ENCODE assay signal across 9 cellular contexts in genomic region chr11:62666259-62666926, GRCh38. TPM values are rescaled to one million over a fixed set of nuclear protein-coding genes. Genes with fewer than 3 reads are reported as not detected.
DNase-seq lines count a peak whose midpoint lies in the region; ATAC-seq, FAIRE-seq and TF ChIP-seq lines count a peak whose summit lies in the region.
"Had no signal": no experiment of that assay in that cellular context is flagged by ENCODE, and none has a peak within 500 bp of the region (broad histone marks: within the 10 kb centered on the region; RNA-seq: fewer than 3 reads in every experiment).

No MANE protein-coding gene starts in this region.

- CTCF ChIA-PET in activated naive CD4-positive, alpha-beta T cell treated with anti-CD3 and anti-CD28 coated beads for 36 hours (lab: Charles Lee), result interaction anchor here (0.9 to 2.4 kb wide), 3 partner anchors 12 to 55 kb away, joined by 3 to 8 read pairs (median 4); no protein-coding TSS in a partner anchor
- CTCF ChIA-PET in HepG2 (lab: Yijun Ruan, JAX; ENCODE audit: low intra/inter-chr PET ratio, low total read pairs), result no interaction called here

- in situ Hi-C loops in HepG2 (cut with HindIII; ENCODE audit: extremely low pct_ligation_motif_present, low pct_unique_long_range_greater_than_20kb), result no loop called here

- BruUV-seq in HepG2 (replicated peaks; lab: Mats Ljungman, UMichigan), result no TSS peak

- no peaks in the 10 kb centered on the region for H3K9me3 ChIP-seq in HepG2 (ENCODE audit: low read length)
- no peaks in the 10 kb centered on the region for H3K9me3 ChIP-seq in tibial nerve

- H3K27ac Mint-ChIP-seq in activated naive CD4-positive, alpha-beta T cell treated with anti-CD3 and anti-CD28 coated beads for 36 hours, result peak overlapping the region; percentile 88

- TF ChIP-seq POLR2A in HepG2 (IDR thresholded peaks at IDR 0.05; ENCODE audit: insufficient read depth in 1 of 2, low read depth in 2 of 2, low read length in 2 of 2) (peak; percentile 52 to 56; a peak in 3 of 4 replicates), tibial nerve (IDR thresholded peaks at IDR 0.05) (no peak)

- H3K27me3 ChIP-seq in HepG2 (ENCODE audit: control insufficient read depth in 1 of 2, insufficient read depth in 2 of 2, low read length in 2 of 2) (no peaks in the 10 kb centered on the region; a peak in 1 of 5 replicates), tibial nerve (no peaks in the 10 kb centered on the region)

- peak overlapping the region; percentile 98 for H3K4me3 Mint-ChIP-seq in activated naive CD4-positive, alpha-beta T cell treated with anti-CD3 and anti-CD28 coated beads for 36 hours

- peak overlapping the region; percentile 91 for H3K9ac ChIP-seq in HepG2 (ENCODE audit: insufficient read depth, low read depth, low read length)

- no peak overlapping the region for H2AFZ ChIP-seq in HepG2 (ENCODE audit: low read length)

- FAIRE-seq in HepG2 (lab: Jason Lieb, UNC), result no peak
- FAIRE-seq: G401.6 had no signal

- no peak for TF ChIP-seq EP300 in HepG2 (IDR thresholded peaks at IDR 0.05; ENCODE audit: low read depth in 2 of 2, low read length in 2 of 2)
- TF ChIP-seq EP300 in HepG2 (CRISPR knock-in tag; IDR thresholded peaks at IDR 0.05; ENCODE audit: borderline replicate concordance), result no peak
- TF ChIP-seq EP300 in tibial nerve (IDR thresholded peaks at IDR 0.05), result no peak

- no peak for DNase-seq in activated naive CD4-positive, alpha-beta T cell treated with anti-CD3 and anti-CD28 coated beads for 36 hours
- DNase-seq in activated naive CD4-positive, alpha-beta T cell treated with anti-CD3 and anti-CD28 coated beads, Interleukin-2, amount 50 U/mL, for 16 hours, result no peak
- DNase-seq in HepG2 (ENCODE audit: low spot score), result no peak
- no peak for DNase-seq in tibial nerve (ENCODE audit: low spot score in 2 of 2)
- no peak for DNase-seq in kidney glomerular epithelial cell (lab: John Stamatoyannopoulos, UW)
- DNase-seq in SK-N-DZ (ENCODE audit: low spot score), result no peak
- no peak for DNase-seq in GOT3 (lab: John Stamatoyannopoulos, UW)

- H3K4me1 Mint-ChIP-seq in activated naive CD4-positive, alpha-beta T cell treated with anti-CD3 and anti-CD28 coated beads for 36 hours (ENCODE audit: low read depth), result peaks cover 49% of the 10 kb centered on the region

- 36 to 58% (median 57%) methylated on average over 16 of the region's 16 CpGs for WGBS in adipose tissue, 3 donors
- 28% methylated on average over 4 of the region's 16 CpGs for whole genome bisulfite sequencing in HepG2 (ENCODE audit: low lambda C conversion rate)
- WGBS in tibial nerve, 2 donors, result 56 to 64% methylated on average over 16 of the region's 16 CpGs

- POLR2A ChIA-PET in HepG2 (lab: Yijun Ruan, JAX), result interaction anchor here (0.8 to 6.6 kb wide), 23 partner anchors 9 to 175 kb away, joined by 3 to 186 read pairs (median 24); partner anchors contain the start of genes B3GAT3, EEF1G, GANAB and HNRNPUL2

- no peaks in the 10 kb centered on the region for H3K27me3 Mint-ChIP-seq in activated naive CD4-positive, alpha-beta T cell treated with anti-CD3 and anti-CD28 coated beads for 36 hours (ENCODE audit: low read depth)

- no peak for TF ChIP-seq RAD21 in HepG2 (CRISPR knock-in tag; IDR thresholded peaks at IDR 0.05)

- no peaks in the 10 kb centered on the region for H3K9me3 Mint-ChIP-seq in activated naive CD4-positive, alpha-beta T cell treated with anti-CD3 and anti-CD28 coated beads for 36 hours

- H3K4me1 ChIP-seq in HepG2 (ENCODE audit: insufficient read depth, low read length), result peaks cover 57% of the 10 kb centered on the region
- peaks cover 0 to 56% (median 32%) of the 10 kb centered on the region in 4 donors for H3K4me1 ChIP-seq in tibial nerve

- H3K36me3 ChIP-seq in HepG2 (replicated peaks in 1 of 2; ENCODE audit: control insufficient read depth in 1 of 2, insufficient read depth in 2 of 2, low read length in 2 of 2) (peaks cover 0 to 15% of the 10 kb centered on the region in 2 experiments; a peak in 2 of 5 replicates), tibial nerve (peaks cover 0 to 36% (median 0%) of the 10 kb centered on the region in 3 donors)

- H3K79me2 ChIP-seq in HepG2 (ENCODE audit: insufficient read depth, low read length), result peaks cover 42% of the 10 kb centered on the region

- H3K4me2 ChIP-seq in HepG2 (ENCODE audit: low read depth, low read length), result peak overlapping the region; percentile 85

- intact Hi-C loops in activated naive CD4-positive, alpha-beta T cell treated with anti-CD3 and anti-CD28 coated beads for 36 hours (cut with micrococcal nuclease), result no loop called here
- intact Hi-C loops in HepG2 (cut with micrococcal nuclease; ENCODE audit: unreplicated experiment), result no loop called here

- TF ChIP-seq CTCF in HepG2 (CRISPR knock-in tag; IDR thresholded peaks at IDR 0.05) (no peak), tibial nerve (IDR thresholded peaks at IDR 0.05) (no peak)

- peaks cover 42% of the 10 kb centered on the region for H3K36me3 Mint-ChIP-seq in activated naive CD4-positive, alpha-beta T cell treated with anti-CD3 and anti-CD28 coated beads for 36 hours (ENCODE audit: low read depth)

- ATAC-seq in HepG2, result peak; percentile 1

- no peaks in the 10 kb centered on the region; the same call in none of the 2 replicates for H4K20me1 ChIP-seq in HepG2 (ENCODE audit: insufficient read depth, low read length)

- peak overlapping the region; percentile 69 to 97 (median 91) for H3K4me3 ChIP-seq in HepG2 (replicated peaks in 1 of 3; ENCODE audit: insufficient read depth in 1 of 3, low read depth in 2 of 3, low read length in 3 of 3)
- H3K4me3 ChIP-seq in tibial nerve, result peak overlapping the region; percentile 60 to 94 (median 75)

- peak overlapping the region; percentile 53 for H3K27ac ChIP-seq in adipose tissue (ENCODE audit: low read depth, low read length)
- peak overlapping the region; percentile 84 for H3K27ac ChIP-seq in HepG2 (ENCODE audit: extremely low read length, insufficient read depth, low read length)
- H3K27ac ChIP-seq in tibial nerve, result peak overlapping the region in 3 of 4 donors; percentile 91 to 93 (median 93)

RNA-seq across cellular contexts. Expression of gene CSKMT, which starts 1.3 kb away (rescaled TPM):
- 10 to 100 TPM; 35.2 to 44.0 TPM for total RNA-seq in activated naive CD4-positive, alpha-beta T cell treated with anti-CD3 and anti-CD28 coated beads for 36 hours
- polyA plus RNA-seq in adipose tissue (10 to 100 TPM in 2 of 3 donors, 1 to 10 TPM in 1; 9.7 to 18.6 (median 11.6) TPM), HepG2 (2011; rRNA removed) (7.6 and 9.8 TPM in 2 replicates)
- total RNA-seq in HepG2 (2016; rRNA removed; fragmentation: Illumina TruSeq; extraction: Trizol) (9.9 and 31.8 TPM in 2 replicates), tibial nerve (10 to 100 TPM in 1 of 4 donors, 1 to 10 TPM in 3; 2.6 to 17.0 (median 5.7) TPM)
- total RNA-seq in HepG2 (2016; cell fraction: cytosol; rRNA removed; fragmentation: Illumina TruSeq; extraction: Trizol; ENCODE audit: low read depth), result 286 and 306 TPM in 2 replicates
- total RNA-seq in HepG2 (2016; cell fraction: insoluble cytoplasmic fraction; rRNA removed; fragmentation: Illumina TruSeq; extraction: Trizol), result 11.3 and 30.0 TPM in 2 replicates
- total RNA-seq in HepG2 (2016; cell fraction: membrane; rRNA removed; fragmentation: Illumina TruSeq; extraction: Trizol), result 58.2 and 65.0 TPM in 2 replicates
- total RNA-seq in HepG2 (2016; cell fraction: nucleus; rRNA removed; fragmentation: Illumina TruSeq; extraction: Trizol), result 63.6 and 74.4 TPM in 2 replicates
- polyA plus RNA-seq in HepG2 (2011; cell fraction: cytosol; rRNA removed), result 8.3 and 12.4 TPM in 2 replicates
- 22.1 and 23.0 TPM in 2 replicates for polyA plus RNA-seq in HepG2 (2011; cell fraction: nucleus; rRNA removed)
- polyA plus RNA-seq in HepG2 (2012), result 7.5 and 10.7 TPM in 2 replicates
- polyA plus RNA-seq in HepG2 (2016; cell fraction: cytosol; fragmentation: Illumina TruSeq; extraction: Trizol; ENCODE audit: low read depth), result 15.4 and 18.0 TPM in 2 replicates
- 4.0 and 4.7 TPM in 2 replicates for polyA plus RNA-seq in HepG2 (2016; cell fraction: insoluble cytoplasmic fraction; fragmentation: Illumina TruSeq; extraction: Trizol; ENCODE audit: low read depth)
- polyA plus RNA-seq in HepG2 (2016; cell fraction: membrane; fragmentation: Illumina TruSeq; extraction: Trizol; ENCODE audit: low read depth), result 8.7 and 12.0 TPM in 2 replicates
- polyA plus RNA-seq in HepG2 (2016; cell fraction: nucleus; fragmentation: Illumina TruSeq; extraction: Trizol; ENCODE audit: insufficient read depth, low read depth), result 23.0 and 27.3 TPM in 2 replicates
- polyA minus RNA-seq in HepG2 (2011; rRNA and poly(A)+ RNA removed; ENCODE audit: low replicate concordance), result 38.2 and 71.6 TPM in 2 replicates
- polyA minus RNA-seq in HepG2 (2011; cell fraction: cytosol; rRNA and poly(A)+ RNA removed), result 65.8 and 78.1 TPM in 2 replicates
- 52.0 and 83.9 TPM in 2 replicates for polyA minus RNA-seq in HepG2 (2011; cell fraction: nucleus; rRNA and poly(A)+ RNA removed)
- 9.0 and 19.0 TPM in 2 replicates for polyA plus RNA-seq in SK-N-DZ (2014; cell fraction: cytosol; rRNA removed)
- 3.8 and 15.1 TPM in 2 replicates for polyA plus RNA-seq in SK-N-DZ (2014; cell fraction: nucleus; rRNA removed)

RNA-seq across cellular contexts. Expression of gene C11orf98, which starts 1.4 kb away (rescaled TPM):
- 10 to 100 TPM; 73.5 to 76.5 TPM for total RNA-seq in activated naive CD4-positive, alpha-beta T cell treated with anti-CD3 and anti-CD28 coated beads for 36 hours
- polyA plus RNA-seq in adipose tissue (10 to 100 TPM; 46.5 to 78.3 (median 72.4) TPM), HepG2 (2011; rRNA removed) (30.4 and 40.9 TPM in 2 replicates)
- total RNA-seq in HepG2 (2016; rRNA removed; fragmentation: Illumina TruSeq; extraction: Trizol) (91.8 and 109 TPM in 2 replicates), tibial nerve (10 to 100 TPM; 32.7 to 48.0 (median 40.8) TPM)
- total RNA-seq in HepG2 (2016; cell fraction: cytosol; rRNA removed; fragmentation: Illumina TruSeq; extraction: Trizol; ENCODE audit: low read depth), result 79.2 and 81.2 TPM in 2 replicates
- 91.1 and 109 TPM in 2 replicates for total RNA-seq in HepG2 (2016; cell fraction: insoluble cytoplasmic fraction; rRNA removed; fragmentation: Illumina TruSeq; extraction: Trizol)
- 66.8 and 76.4 TPM in 2 replicates for total RNA-seq in HepG2 (2016; cell fraction: membrane; rRNA removed; fragmentation: Illumina TruSeq; extraction: Trizol)
- 45.9 TPM in 2 replicates for total RNA-seq in HepG2 (2016; cell fraction: nucleus; rRNA removed; fragmentation: Illumina TruSeq; extraction: Trizol)
- 41.3 and 44.4 TPM in 2 replicates for polyA plus RNA-seq in HepG2 (2011; cell fraction: cytosol; rRNA removed)
- polyA plus RNA-seq in HepG2 (2011; cell fraction: nucleus; rRNA removed), result 23.7 and 24.0 TPM in 2 replicates
- polyA plus RNA-seq in HepG2 (2012), result 45.7 and 50.5 TPM in 2 replicates
- polyA plus RNA-seq in HepG2 (2016; cell fraction: cytosol; fragmentation: Illumina TruSeq; extraction: Trizol; ENCODE audit: low read depth), result 117 TPM in 2 replicates
- polyA plus RNA-seq in HepG2 (2016; cell fraction: insoluble cytoplasmic fraction; fragmentation: Illumina TruSeq; extraction: Trizol; ENCODE audit: low read depth), result 161 and 169 TPM in 2 replicates
- 83.4 and 92.9 TPM in 2 replicates for polyA plus RNA-seq in HepG2 (2016; cell fraction: membrane; fragmentation: Illumina TruSeq; extraction: Trizol; ENCODE audit: low read depth)
- polyA plus RNA-seq in HepG2 (2016; cell fraction: nucleus; fragmentation: Illumina TruSeq; extraction: Trizol; ENCODE audit: insufficient read depth, low read depth), result 117 and 119 TPM in 2 replicates
- 3.7 and 10.5 TPM in 2 replicates for polyA minus RNA-seq in HepG2 (2011; rRNA and poly(A)+ RNA removed; ENCODE audit: low replicate concordance)
- polyA minus RNA-seq in HepG2 (2011; cell fraction: cytosol; rRNA and poly(A)+ RNA removed), result 3.7 and 7.3 TPM in 2 replicates
- polyA minus RNA-seq in HepG2 (2011; cell fraction: nucleus; rRNA and poly(A)+ RNA removed), result 2.6 and 10.4 TPM in 2 replicates
- polyA plus RNA-seq in SK-N-DZ (2014; cell fraction: cytosol; rRNA removed), result 63.3 and 78.9 TPM in 2 replicates
- 65.1 and 89.5 TPM in 2 replicates for polyA plus RNA-seq in SK-N-DZ (2014; cell fraction: nucleus; rRNA removed)

RNA-seq across cellular contexts. Expression of gene UQCC3, which starts 5.1 kb away (rescaled TPM):
- 1 to 10 TPM; 6.0 to 6.4 TPM for total RNA-seq in activated naive CD4-positive, alpha-beta T cell treated with anti-CD3 and anti-CD28 coated beads for 36 hours
- 10 to 100 TPM in 2 of 3 donors, 1 to 10 TPM in 1; 9.4 to 16.0 (median 10.2) TPM for polyA plus RNA-seq in adipose tissue
- 12.1 and 16.0 TPM in 2 replicates for total RNA-seq in HepG2 (2016; rRNA removed; fragmentation: Illumina TruSeq; extraction: Trizol)
- total RNA-seq in HepG2 (2016; cell fraction: cytosol; rRNA removed; fragmentation: Illumina TruSeq; extraction: Trizol; ENCODE audit: low read depth), result 18.2 and 29.1 TPM in 2 replicates
- total RNA-seq in HepG2 (2016; cell fraction: insoluble cytoplasmic fraction; rRNA removed; fragmentation: Illumina TruSeq; extraction: Trizol), result 14.4 and 17.9 TPM in 2 replicates
- total RNA-seq in HepG2 (2016; cell fraction: membrane; rRNA removed; fragmentation: Illumina TruSeq; extraction: Trizol), result 19.9 and 27.2 TPM in 2 replicates
- 8.7 and 10.5 TPM in 2 replicates for total RNA-seq in HepG2 (2016; cell fraction: nucleus; rRNA removed; fragmentation: Illumina TruSeq; extraction: Trizol)
- 7.7 and 8.4 TPM in 2 replicates for polyA plus RNA-seq in HepG2 (2011; rRNA removed)
- polyA plus RNA-seq in HepG2 (2011; cell fraction: cytosol; rRNA removed), result 10.8 and 13.4 TPM in 2 replicates
- polyA plus RNA-seq in HepG2 (2011; cell fraction: nucleus; rRNA removed), result 3.8 and 4.2 TPM in 2 replicates
- polyA plus RNA-seq in HepG2 (2012), result 5.2 and 6.0 TPM in 2 replicates
- 18.1 and 34.3 TPM in 2 replicates for polyA plus RNA-seq in HepG2 (2016; cell fraction: cytosol; fragmentation: Illumina TruSeq; extraction: Trizol; ENCODE audit: low read depth)
- polyA plus RNA-seq in HepG2 (2016; cell fraction: insoluble cytoplasmic fraction; fragmentation: Illumina TruSeq; extraction: Trizol; ENCODE audit: low read depth), result 11.1 and 11.2 TPM in 2 replicates
- polyA plus RNA-seq in HepG2 (2016; cell fraction: membrane; fragmentation: Illumina TruSeq; extraction: Trizol; ENCODE audit: low read depth), result 16.8 and 24.0 TPM in 2 replicates
- polyA plus RNA-seq in HepG2 (2016; cell fraction: nucleus; fragmentation: Illumina TruSeq; extraction: Trizol; ENCODE audit: insufficient read depth, low read depth), result 11.6 and 12.8 TPM in 2 replicates
- polyA minus RNA-seq in HepG2 (2011; rRNA and poly(A)+ RNA removed; ENCODE audit: low replicate concordance), result 3.1 and 9.7 TPM in 2 replicates
- polyA minus RNA-seq in HepG2 (2011; cell fraction: cytosol; rRNA and poly(A)+ RNA removed), result 2.2 and 2.3 TPM in 2 replicates
- polyA minus RNA-seq in HepG2 (2011; cell fraction: nucleus; rRNA and poly(A)+ RNA removed), result 2.2 and 4.0 TPM in 2 replicates
- 10 to 100 TPM in 3 of 4 donors, 1 to 10 TPM in 1; 7.6 to 22.2 (median 14.6) TPM for total RNA-seq in tibial nerve
- polyA plus RNA-seq in SK-N-DZ (2014; cell fraction: cytosol; rRNA removed), result 19.5 and 27.3 TPM in 2 replicates
- 12.6 and 15.6 TPM in 2 replicates for polyA plus RNA-seq in SK-N-DZ (2014; cell fraction: nucleus; rRNA removed)

RNA-seq across cellular contexts. Expression of gene LBHD1, which starts 5.7 kb away (rescaled TPM):
- total RNA-seq in activated naive CD4-positive, alpha-beta T cell treated with anti-CD3 and anti-CD28 coated beads for 36 hours, result 1 to 10 TPM; 4.4 to 6.1 TPM
- polyA plus RNA-seq in adipose tissue (1 to 10 TPM; 2.4 to 5.2 (median 4.4) TPM), HepG2 (2011; rRNA removed) (3.2 and 3.6 TPM in 2 replicates)
- total RNA-seq in HepG2 (2016; rRNA removed; fragmentation: Illumina TruSeq; extraction: Trizol) (1.4 and 3.7 TPM in 2 replicates), tibial nerve (10 to 100 TPM in 1 of 4 donors, 1 to 10 TPM in 3; 3.9 to 11.1 (median 5.4) TPM)
- total RNA-seq in HepG2 (2016; cell fraction: cytosol; rRNA removed; fragmentation: Illumina TruSeq; extraction: Trizol; ENCODE audit: low read depth), result 0.53 and 0.81 TPM in 2 replicates
- total RNA-seq in HepG2 (2016; cell fraction: insoluble cytoplasmic fraction; rRNA removed; fragmentation: Illumina TruSeq; extraction: Trizol), result 1.00 and 3.4 TPM in 2 replicates
- 1.1 and 1.6 TPM in 2 replicates for total RNA-seq in HepG2 (2016; cell fraction: membrane; rRNA removed; fragmentation: Illumina TruSeq; extraction: Trizol)
- 6.2 and 8.7 TPM in 2 replicates for total RNA-seq in HepG2 (2016; cell fraction: nucleus; rRNA removed; fragmentation: Illumina TruSeq; extraction: Trizol)
- 1.4 and 1.6 TPM in 2 replicates for polyA plus RNA-seq in HepG2 (2011; cell fraction: cytosol; rRNA removed)
- polyA plus RNA-seq in HepG2 (2011; cell fraction: nucleus; rRNA removed), result 9.9 and 12.9 TPM in 2 replicates
- polyA plus RNA-seq in HepG2 (2012), result 1.5 and 2.4 TPM in 2 replicates
- polyA plus RNA-seq in HepG2 (2016; cell fraction: cytosol; fragmentation: Illumina TruSeq; extraction: Trizol; ENCODE audit: low read depth), result 0.57 and 0.60 TPM in 2 replicates
- polyA plus RNA-seq in HepG2 (2016; cell fraction: insoluble cytoplasmic fraction; fragmentation: Illumina TruSeq; extraction: Trizol; ENCODE audit: low read depth), result 1.5 and 1.7 TPM in 2 replicates
- polyA plus RNA-seq in HepG2 (2016; cell fraction: membrane; fragmentation: Illumina TruSeq; extraction: Trizol; ENCODE audit: low read depth), result 0.63 and 1.1 TPM in 2 replicates
- polyA plus RNA-seq in HepG2 (2016; cell fraction: nucleus; fragmentation: Illumina TruSeq; extraction: Trizol; ENCODE audit: insufficient read depth, low read depth), result 14.4 and 15.0 TPM in 2 replicates
- 2.8 and 22.4 TPM in 2 replicates for polyA minus RNA-seq in HepG2 (2011; rRNA and poly(A)+ RNA removed; ENCODE audit: low replicate concordance)
- polyA minus RNA-seq in HepG2 (2011; cell fraction: cytosol; rRNA and poly(A)+ RNA removed), result 1.4 TPM in 1 of 2 replicates, not detected in the other
- polyA minus RNA-seq in HepG2 (2011; cell fraction: nucleus; rRNA and poly(A)+ RNA removed), result 9.1 and 10.4 TPM in 2 replicates
- 5.1 and 7.3 TPM in 2 replicates for polyA plus RNA-seq in SK-N-DZ (2014; cell fraction: cytosol; rRNA removed)
- 10.0 and 10.5 TPM in 2 replicates for polyA plus RNA-seq in SK-N-DZ (2014; cell fraction: nucleus; rRNA removed)

RNA-seq across cellular contexts. Expression of gene UBXN1, which starts 12.5 kb away (rescaled TPM):
- total RNA-seq in activated naive CD4-positive, alpha-beta T cell treated with anti-CD3 and anti-CD28 coated beads for 36 hours, result 100 to 1,000 TPM; 121 to 124 TPM
- 100 to 1,000 TPM; 127 to 237 (median 188) TPM for polyA plus RNA-seq in adipose tissue
- 52.4 and 58.9 TPM in 2 replicates for total RNA-seq in HepG2 (2016; rRNA removed; fragmentation: Illumina TruSeq; extraction: Trizol)
- total RNA-seq in HepG2 (2016; cell fraction: cytosol; rRNA removed; fragmentation: Illumina TruSeq; extraction: Trizol; ENCODE audit: low read depth), result 25.0 and 28.4 TPM in 2 replicates
- total RNA-seq in HepG2 (2016; cell fraction: insoluble cytoplasmic fraction; rRNA removed; fragmentation: Illumina TruSeq; extraction: Trizol), result 56.1 and 62.3 TPM in 2 replicates
- total RNA-seq in HepG2 (2016; cell fraction: membrane; rRNA removed; fragmentation: Illumina TruSeq; extraction: Trizol), result 40.8 and 41.9 TPM in 2 replicates
- total RNA-seq in HepG2 (2016; cell fraction: nucleus; rRNA removed; fragmentation: Illumina TruSeq; extraction: Trizol), result 27.3 and 31.1 TPM in 2 replicates
- 47.1 and 47.5 TPM in 2 replicates for polyA plus RNA-seq in HepG2 (2011; rRNA removed)
- 59.8 and 76.4 TPM in 2 replicates for polyA plus RNA-seq in HepG2 (2011; cell fraction: cytosol; rRNA removed)
- polyA plus RNA-seq in HepG2 (2011; cell fraction: nucleus; rRNA removed), result 80.0 and 89.1 TPM in 2 replicates
- polyA plus RNA-seq in HepG2 (2012), result 44.4 and 52.5 TPM in 2 replicates
- 36.1 and 38.7 TPM in 2 replicates for polyA plus RNA-seq in HepG2 (2016; cell fraction: cytosol; fragmentation: Illumina TruSeq; extraction: Trizol; ENCODE audit: low read depth)
- polyA plus RNA-seq in HepG2 (2016; cell fraction: insoluble cytoplasmic fraction; fragmentation: Illumina TruSeq; extraction: Trizol; ENCODE audit: low read depth), result 75.2 and 76.6 TPM in 2 replicates
- 44.4 and 47.0 TPM in 2 replicates for polyA plus RNA-seq in HepG2 (2016; cell fraction: membrane; fragmentation: Illumina TruSeq; extraction: Trizol; ENCODE audit: low read depth)
- 73.9 and 74.6 TPM in 2 replicates for polyA plus RNA-seq in HepG2 (2016; cell fraction: nucleus; fragmentation: Illumina TruSeq; extraction: Trizol; ENCODE audit: insufficient read depth, low read depth)
- polyA minus RNA-seq in HepG2 (2011; rRNA and poly(A)+ RNA removed; ENCODE audit: low replicate concordance), result 28.1 and 56.9 TPM in 2 replicates
- 21.0 and 25.1 TPM in 2 replicates for polyA minus RNA-seq in HepG2 (2011; cell fraction: cytosol; rRNA and poly(A)+ RNA removed)
- 22.1 and 24.7 TPM in 2 replicates for polyA minus RNA-seq in HepG2 (2011; cell fraction: nucleus; rRNA and poly(A)+ RNA removed)
- 100 to 1,000 TPM; 140 to 205 (median 162) TPM for total RNA-seq in tibial nerve
- polyA plus RNA-seq in SK-N-DZ (2014; cell fraction: cytosol; rRNA removed), result 155 and 166 TPM in 2 replicates
- polyA plus RNA-seq in SK-N-DZ (2014; cell fraction: nucleus; rRNA removed), result 169 and 171 TPM in 2 replicates

Comparison
In these comparisons a context has a peak if more than half of its experiments do, and no peak if none do; other contexts are left out.
1. POLR2A ChIP-seq: peak in HepG2 (2 of 2); none in tibial nerve (0 of 2).
2. Peak in every context shown above with its lines, with median percentiles within 50 percentile points of each other: H3K27ac ChIP-seq.